In genomic region chr14:101506211-101506920, GRCh38 we compare ENCODE assay signal across 21 cellular contexts. TPM values are rescaled to one million over a fixed set of nuclear protein-coding genes. Genes with fewer than 3 reads are reported as not detected.
DNase-seq lines count a peak whose midpoint lies in the region; ATAC-seq and TF ChIP-seq lines count a peak whose summit lies in the region.
"Had no signal": no experiment of that assay in that cellular context is flagged by ENCODE, and none has a peak within 500 bp of the region (broad histone marks: within the 10 kb centered on the region; RNA-seq: fewer than 3 reads in every experiment).

No MANE protein-coding gene starts in this region.

- no peak overlapping the region for H2BK120ac ChIP-seq in trophoblast cell (ENCODE audit: insufficient read depth, low read length, poor library complexity)

- intact Hi-C loops in natural killer cell (cut with micrococcal nuclease) (no loop called here), prostate gland (cut with DNase I) (no loop called here)

- no peak for TF ChIP-seq POLR2A in prostate gland (IDR thresholded peaks at IDR 0.05)

- H3K27ac Mint-ChIP-seq in natural killer cell treated with Interleukin-12 subunit alpha and Interleukin-12 subunit beta and Interleukin-15 and Interleukin-18, amount 100 ng/mL, for 72 hours, result no peak overlapping the region
- no peak overlapping the region for H3K27ac Mint-ChIP-seq in natural killer cell
- H3K27ac Mint-ChIP-seq: activated naive CD4-positive, alpha-beta T cell treated with anti-CD3 and anti-CD28 coated beads, Interleukin-2, amount 50 U/mL, for 24 hours; CD4-positive, alpha-beta memory T cell; stimulated activated naive CD8-positive, alpha-beta T cell treated with anti-CD3 and anti-CD28 coated beads, Interleukin-15, amount 100 ng/mL, for 72 hours had no signal

- no CpG with 5 or more reads among the region's 13 CpGs for WGBS in trophoblast cell (ENCODE audit: extremely low coverage, insufficient coverage, insufficient read length)
- WGBS in prostate gland, result 83% methylated on average over 13 of the region's 13 CpGs

- H3K79me2 ChIP-seq in trophoblast cell (ENCODE audit: control insufficient read depth, insufficient read depth, low read length, poor library complexity), result no peaks in the 10 kb centered on the region

- H2AFZ ChIP-seq in trophoblast cell (ENCODE audit: insufficient read depth, low read length, poor library complexity), result no peak overlapping the region

- H3K36me3 ChIP-seq in right atrium auricular region, result no peaks in the 10 kb centered on the region
- no peaks in the 10 kb centered on the region for H3K36me3 ChIP-seq in trophoblast cell (ENCODE audit: control insufficient read depth in 1 of 2, insufficient read depth in 2 of 2, low read length in 2 of 2)
- no peaks in the 10 kb centered on the region for H3K36me3 ChIP-seq in prostate gland

- no peak overlapping the region for H3K4ac ChIP-seq in trophoblast cell (ENCODE audit: low read depth, low read length)

- no peak overlapping the region for H3K27ac ChIP-seq in right atrium auricular region
- no peak overlapping the region for H3K27ac ChIP-seq in trophoblast cell (ENCODE audit: low read depth, low read length)
- no peak overlapping the region for H3K27ac ChIP-seq in prostate gland

- TF ChIP-seq CTCF in natural killer cell (IDR thresholded peaks at IDR 0.05) (no peak), right atrium auricular region (IDR thresholded peaks at IDR 0.05) (no peak), prostate gland (IDR thresholded peaks at IDR 0.05) (no peak)

- DNase-seq in natural killer cell treated with Interleukin-12 subunit alpha and Interleukin-12 subunit beta and Interleukin-15 and Interleukin-18, amount 100 ng/mL, for 72 hours (ENCODE audit: low spot score), result peak; percentile 56
- DNase-seq in natural killer cell (no peak), right atrium auricular region (ENCODE audit: low spot score) (peak; percentile 56), trophoblast cell (no peak), prostate gland (ENCODE audit: low spot score) (no peak), NCI-H82 treated with DMSO at 0.1 percent for 48 hours (lab: John Stamatoyannopoulos, UW; ENCODE audit: unreplicated experiment) (no peak)
- DNase-seq: activated CD4-positive, alpha-beta T cell treated with anti-CD3 and anti-CD28 coated beads, Interleukin-2, amount 50 U/mL, for 1 hour; activated CD8-positive, alpha-beta memory T cell treated with anti-CD3 and anti-CD28 coated beads, Interleukin-2, amount 50 U/mL, for 48 hours; CD4-positive, alpha-beta memory T cell; DMS79; erythroblast; foreskin melanocyte; NCI-H2171; NCI-H526 treated with DMSO at 0.1 percent for 48 hours; SHP77; stimulated activated naive CD8-positive, alpha-beta T cell treated with anti-CD3 and anti-CD28 coated beads, Interleukin-15, amount 100 ng/mL, for 72 hours had no signal

- H3K27me3 Mint-ChIP-seq in natural killer cell treated with Interleukin-12 subunit alpha and Interleukin-12 subunit beta and Interleukin-15 and Interleukin-18, amount 100 ng/mL, for 72 hours, result peaks cover 0 to 2% of the 10 kb centered on the region in 2 donors
- H3K27me3 Mint-ChIP-seq in natural killer cell (ENCODE audit: low read depth in 2 of 2), result peaks cover 0 to 8% of the 10 kb centered on the region in 2 donors
- H3K27me3 Mint-ChIP-seq: CD4-positive, alpha-beta memory T cell had no signal

- H3K9me3 Mint-ChIP-seq in natural killer cell treated with Interleukin-12 subunit alpha and Interleukin-12 subunit beta and Interleukin-15 and Interleukin-18, amount 100 ng/mL, for 72 hours, result no peaks in the 10 kb centered on the region
- H3K9me3 Mint-ChIP-seq in natural killer cell, result no peaks in the 10 kb centered on the region
- H3K9me3 Mint-ChIP-seq: activated naive CD4-positive, alpha-beta T cell treated with anti-CD3 and anti-CD28 coated beads, Interleukin-2, amount 50 U/mL, for 24 hours had no signal

- no peak overlapping the region for H3K4me2 ChIP-seq in trophoblast cell (ENCODE audit: low read length)

- ATAC-seq in natural killer cell treated with Interleukin-12 subunit alpha and Interleukin-12 subunit beta and Interleukin-15 and Interleukin-18, amount 100 ng/mL, for 72 hours, result no peak
- ATAC-seq in natural killer cell (no peak), GM18861 (IDR thresholded peaks at IDR 0.05; ENCODE audit: unreplicated experiment) (no peak), GM21786 (IDR thresholded peaks at IDR 0.05; ENCODE audit: unreplicated experiment) (no peak)
- ATAC-seq: HCT116; stimulated activated naive CD8-positive, alpha-beta T cell treated with anti-CD3 and anti-CD28 coated beads, Interleukin-15, amount 100 ng/mL, for 72 hours had no signal

- no peak overlapping the region for H4K8ac ChIP-seq in trophoblast cell (ENCODE audit: low read depth, low read length)

- H2BK5ac ChIP-seq in trophoblast cell (ENCODE audit: low read depth, low read length, poor library complexity), result no peak overlapping the region

- H3K79me1 ChIP-seq in trophoblast cell (ENCODE audit: low read length), result no peaks in the 10 kb centered on the region

- no peak overlapping the region for H2BK12ac ChIP-seq in trophoblast cell (ENCODE audit: low read length)

- H3K23ac ChIP-seq in trophoblast cell (ENCODE audit: low read length), result no peak overlapping the region

- H3K4me1 ChIP-seq in right atrium auricular region, result no peaks in the 10 kb centered on the region
- H3K4me1 ChIP-seq in trophoblast cell (ENCODE audit: control insufficient read depth in 1 of 2, insufficient read depth in 2 of 2, low read length in 2 of 2), result peaks cover 0 to 3% of the 10 kb centered on the region in 2 experiments
- H3K4me1 ChIP-seq in prostate gland (replicated peaks), result no peaks in the 10 kb centered on the region

- no peak overlapping the region for H3K18ac ChIP-seq in trophoblast cell (ENCODE audit: low read length)

- H2AK5ac ChIP-seq in trophoblast cell (ENCODE audit: low read length), result no peak overlapping the region

- no peaks in the 10 kb centered on the region for H3K27me3 ChIP-seq in right atrium auricular region
- no peaks in the 10 kb centered on the region for H3K27me3 ChIP-seq in trophoblast cell (ENCODE audit: insufficient read depth, low read length)
- no peaks in the 10 kb centered on the region for H3K27me3 ChIP-seq in prostate gland (replicated peaks; ENCODE audit: insufficient read depth)

- no peak overlapping the region for H4K91ac ChIP-seq in trophoblast cell (ENCODE audit: low read depth, low read length)

- no peaks in the 10 kb centered on the region for H3K36me3 Mint-ChIP-seq in natural killer cell treated with Interleukin-12 subunit alpha and Interleukin-12 subunit beta and Interleukin-15 and Interleukin-18, amount 100 ng/mL, for 72 hours
- H3K36me3 Mint-ChIP-seq in natural killer cell, result no peaks in the 10 kb centered on the region
- H3K36me3 Mint-ChIP-seq: activated naive CD4-positive, alpha-beta T cell treated with anti-CD3 and anti-CD28 coated beads, Interleukin-2, amount 50 U/mL, for 24 hours; CD4-positive, alpha-beta memory T cell had no signal

- H3K9ac ChIP-seq in trophoblast cell (ENCODE audit: low read length), result peak overlapping the region; percentile 1

- H3K4me3 Mint-ChIP-seq in natural killer cell treated with Interleukin-12 subunit alpha and Interleukin-12 subunit beta and Interleukin-15 and Interleukin-18, amount 100 ng/mL, for 72 hours, result no peak overlapping the region
- H3K4me3 Mint-ChIP-seq in natural killer cell, result no peak overlapping the region
- H3K4me3 Mint-ChIP-seq: activated naive CD4-positive, alpha-beta T cell treated with anti-CD3 and anti-CD28 coated beads, Interleukin-2, amount 50 U/mL, for 24 hours; stimulated activated naive CD8-positive, alpha-beta T cell treated with anti-CD3 and anti-CD28 coated beads, Interleukin-15, amount 100 ng/mL, for 72 hours had no signal

- H3K14ac ChIP-seq in trophoblast cell (ENCODE audit: low read length), result no peak overlapping the region

- no peak overlapping the region for H3K4me3 ChIP-seq in right atrium auricular region
- peak overlapping the region; percentile 25 for H3K4me3 ChIP-seq in trophoblast cell (ENCODE audit: low read depth, low read length)
- no peak overlapping the region for H3K4me3 ChIP-seq in prostate gland

- no peaks in the 10 kb centered on the region for H3K4me1 Mint-ChIP-seq in natural killer cell treated with Interleukin-12 subunit alpha and Interleukin-12 subunit beta and Interleukin-15 and Interleukin-18, amount 100 ng/mL, for 72 hours (ENCODE audit: low read depth in 2 of 2)
- H3K4me1 Mint-ChIP-seq in natural killer cell, result peaks cover 0 to 4% of the 10 kb centered on the region in 2 donors
- H3K4me1 Mint-ChIP-seq: activated naive CD4-positive, alpha-beta T cell treated with anti-CD3 and anti-CD28 coated beads, Interleukin-2, amount 50 U/mL, for 24 hours; CD4-positive, alpha-beta memory T cell; stimulated activated naive CD8-positive, alpha-beta T cell treated with anti-CD3 and anti-CD28 coated beads, Interleukin-15, amount 100 ng/mL, for 72 hours had no signal

- no peak overlapping the region for H4K12ac ChIP-seq in trophoblast cell (ENCODE audit: low read depth, low read length)

- H3K9me3 ChIP-seq in right atrium auricular region (peaks cover 0 to 8% of the 10 kb centered on the region in 2 donors), trophoblast cell (ENCODE audit: insufficient read depth, low read depth, low read length) (peaks cover 4% of the 10 kb centered on the region), prostate gland (no peaks in the 10 kb centered on the region)

RNA-seq across cellular contexts. Expression of gene DIO3, which starts 54.9 kb away (rescaled TPM):
- not detected for total RNA-seq in natural killer cell treated with Interleukin-12 subunit alpha and Interleukin-12 subunit beta and Interleukin-15 and Interleukin-18, amount 100 ng/mL, for 72 hours
- not detected for total RNA-seq in natural killer cell
- total RNA-seq in right atrium auricular region, result under 1 TPM in 1 of 2 donors, not detected in 1; 0.55 TPM
- polyA plus RNA-seq in trophoblast cell (2013), result 106 and 119 TPM in 2 replicates
- total RNA-seq in prostate gland, result 1 to 10 TPM in 1 of 2 donors, under 1 TPM in 1; 0.82 to 6.9 TPM
- total RNA-seq: CD4-positive, alpha-beta memory T cell; dermis microvascular lymphatic vessel endothelial cell had no signal
- polyA plus RNA-seq: CD4-positive, alpha-beta memory T cell had no signal

Comparison
In these comparisons a context has a peak if more than half of its experiments do, and no peak if none do; other contexts are left out.
1. DNase-seq: peak in natural killer cell treated with Interleukin-12 subunit alpha and Interleukin-12 subunit beta and Interleukin-15 and Interleukin-18, amount 100 ng/mL, for 72 hours (single experiment) and right atrium auricular region (single experiment); none in natural killer cell (single experiment), trophoblast cell (0 of 2), prostate gland (single experiment) and NCI-H82 treated with DMSO at 0.1 percent for 48 hours (single experiment).